In genomic region chr3:189981668-189982067, GRCh38 we compare ENCODE assay signal across 10 cellular contexts.
A peak's percentile ranks its signal among the peaks of the same experiment; 100 is the strongest.
DNase-seq lines count a peak whose midpoint lies in the region; ATAC-seq, FAIRE-seq and TF ChIP-seq lines count a peak whose summit lies in the region.
"Had no signal": no experiment of that assay in that cellular context is flagged by ENCODE, and none has a peak within 500 bp of the region (broad histone marks: within the 10 kb centered on the region; RNA-seq: fewer than 3 reads in every experiment).

No MANE protein-coding gene starts in this region.

- H3K27ac ChIP-seq in left lung: no peak overlapping the region
- H3K27ac ChIP-seq: epithelial cell of prostate had no signal

- H3K4me3 ChIP-seq in left lung: no peak overlapping the region

- no peak for TF ChIP-seq CTCF in left lung (IDR thresholded peaks at IDR 0.05)

- ATAC-seq in left lung: peak; percentile 44
- ATAC-seq: activated T-helper 17 cell treated with anti-CD3 and anti-CD28 coated beads, Interleukin-2, amount 50 U/mL, for 72 hours had no signal

- no peaks in the 10 kb centered on the region for H3K9me3 ChIP-seq in left lung

- peak; percentile 31 for FAIRE-seq in HTR-8/SVneo (lab: Jason Lieb, UNC)

- no peaks in the 10 kb centered on the region for H3K36me3 ChIP-seq in left lung

- H3K27me3 ChIP-seq in left lung: no peaks in the 10 kb centered on the region

- peaks cover 4 to 8% of the 10 kb centered on the region in 2 donors for H3K4me1 ChIP-seq in left lung

- DNase-seq in HTR-8/SVneo (ENCODE audit: insufficient read length, low spot score) (peak; percentile 61), brain pericyte (ENCODE audit: low read depth, low spot score) (peak; percentile 41), left lung (no peak), ureter (ENCODE audit: low spot score) (peak; percentile 54), NCI-H146 treated with DMSO at 0.1 percent for 48 hours (lab: John Stamatoyannopoulos, UW; ENCODE audit: unreplicated experiment) (no peak), activated gamma-delta T cell (lab: John Stamatoyannopoulos, UW) (no peak), NOMO-1 treated with dmso at 0.1 percent for 144 hours (lab: John Stamatoyannopoulos, UW; ENCODE audit: unreplicated experiment) (no peak)
- DNase-seq: NCI-H2171 had no signal

- intact Hi-C loops in left lung (cut with DNase I): no loop called here

Comparison
In these comparisons a context has a peak if more than half of its experiments do, and no peak if none do; other contexts are left out.
1. DNase-seq: peak in HTR-8/SVneo (single experiment), brain pericyte (single experiment) and ureter (single experiment); none in left lung (0 of 2), NCI-H146 treated with DMSO at 0.1 percent for 48 hours (single experiment), activated gamma-delta T cell (single experiment) and NOMO-1 treated with dmso at 0.1 percent for 144 hours (single experiment).